Comparison of ENCODE assay signal across 8 cellular contexts in the genomic region with DNA sequence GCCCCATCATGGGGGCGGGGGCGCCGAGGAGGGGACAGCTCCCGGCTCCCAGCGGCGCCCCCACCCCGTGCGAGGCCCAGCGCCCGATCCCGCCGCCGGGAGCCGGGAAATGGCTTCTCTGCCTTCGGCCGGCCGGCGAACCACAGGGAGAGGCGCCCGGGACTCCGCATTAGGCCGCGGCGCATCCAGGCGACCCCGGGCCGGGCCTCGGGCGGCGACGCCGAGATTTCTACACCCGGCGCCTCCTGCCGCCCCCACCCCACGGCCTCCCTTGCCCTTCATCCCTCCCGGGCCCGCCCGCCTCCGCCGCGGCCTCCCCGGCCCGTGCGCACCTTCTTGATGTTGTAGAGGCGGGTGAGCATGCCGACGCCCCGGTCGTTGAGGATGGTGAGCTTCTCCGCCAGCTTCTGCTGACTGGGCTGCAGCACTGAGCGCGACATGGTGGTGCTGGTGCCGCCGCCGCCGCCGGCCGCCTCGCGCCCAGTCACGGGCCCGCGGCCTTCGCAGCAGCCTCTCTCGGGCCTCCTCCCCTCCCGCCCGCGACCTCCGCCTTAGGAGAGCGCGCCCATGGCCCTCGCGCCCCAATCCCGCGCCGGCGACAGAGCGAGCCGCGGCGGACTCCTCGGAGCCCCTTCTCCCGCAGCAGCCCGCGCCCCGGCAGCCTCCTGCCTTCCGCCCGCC. TPM values are rescaled to one million over a fixed set of nuclear protein-coding genes. Genes with fewer than 3 reads are reported as not detected.
DNase-seq lines count a peak whose midpoint lies in the region; ATAC-seq and TF ChIP-seq lines count a peak whose summit lies in the region.

No MANE protein-coding gene starts in this region.

- H3K4me1 ChIP-seq in NT2/D1 (ENCODE audit: insufficient read depth, insufficient read length) (no peaks in the 10 kb centered on the region), heart left ventricle (peaks cover 15 to 51% (median 40%) of the 10 kb centered on the region in 12 donors)

- peaks cover 3% of the 10 kb centered on the region for H3K36me3 ChIP-seq in NT2/D1 (ENCODE audit: insufficient read depth, insufficient read length, low read length)
- H3K36me3 ChIP-seq in heart left ventricle, result no peaks in the 10 kb centered on the region

- H3K27ac Mint-ChIP-seq in activated naive CD8-positive, alpha-beta T cell treated with anti-CD3 and anti-CD28 coated beads, Interleukin-2, amount 10 ng/mL, durations not matched to agents 7 days and 5 days, result no peak overlapping the region
- H3K27ac Mint-ChIP-seq in progenitor cell of endocrine pancreas, result peak overlapping the region; percentile 98

- TF ChIP-seq POLR2A in heart left ventricle (IDR thresholded peaks at IDR 0.05), result no peak

- DNase-seq in activated T-cell treated with anti-CD3 and anti-CD28 coated beads for 1 hour (ENCODE audit: low read depth), result peak; percentile 28
- DNase-seq in activated T-cell treated with anti-CD3 and anti-CD28 coated beads, Interleukin-2, amount 50 U/mL, for 1 hour, result no peak
- no peak for DNase-seq in NT2/D1 (ENCODE audit: low read depth, low spot score)
- DNase-seq in activated naive CD8-positive, alpha-beta T cell treated with anti-CD3 and anti-CD28 coated beads, Interleukin-2, amount 10 ng/mL, durations not matched to agents 7 days and 5 days, result no peak
- DNase-seq in heart left ventricle, result peak in 4 of 5 donors; percentile 47 to 51 (median 50)
- DNase-seq in progenitor cell of endocrine pancreas (ENCODE audit: low spot score, unreplicated experiment), result peak; percentile 44
- DNase-seq in inferior parietal cortex (ENCODE audit: extremely low spot score), result no peak

- peak overlapping the region; percentile 74 for H3K4me3 ChIP-seq in NT2/D1 (ENCODE audit: insufficient read length, low read depth)
- H3K4me3 ChIP-seq in heart left ventricle, result peak overlapping the region; percentile 74 to 92 (median 87)

- H3K9me3 ChIP-seq in NT2/D1 (ENCODE audit: insufficient read depth, low read length), result no peaks in the 10 kb centered on the region
- H3K9me3 ChIP-seq in heart left ventricle, result no peaks in the 10 kb centered on the region

- peak overlapping the region; percentile 86 for H3K9ac ChIP-seq in NT2/D1 (ENCODE audit: insufficient read length, low read depth)

- intact Hi-C loops in heart left ventricle (cut with DNase I), result loop anchor here in 7 of 10 donors (1.0 to 10.0 kb wide), 8 partner anchors 35 to 87 kb away; a partner anchor contains a TSS

- 0 to 1% (median 0%) methylated on average over 19 to 89 of the region's 89 CpGs for WGBS in heart left ventricle, 4 donors

- peak overlapping the region; percentile 94 to 99 (median 98) for H3K27ac ChIP-seq in heart left ventricle

- no peaks in the 10 kb centered on the region for H3K9me3 Mint-ChIP-seq in activated naive CD8-positive, alpha-beta T cell treated with anti-CD3 and anti-CD28 coated beads, Interleukin-2, amount 10 ng/mL, durations not matched to agents 7 days and 5 days
- H3K9me3 Mint-ChIP-seq in progenitor cell of endocrine pancreas (ENCODE audit: low read depth), result no peaks in the 10 kb centered on the region

- H3K36me3 Mint-ChIP-seq in activated naive CD8-positive, alpha-beta T cell treated with anti-CD3 and anti-CD28 coated beads, Interleukin-2, amount 10 ng/mL, durations not matched to agents 7 days and 5 days, result no peaks in the 10 kb centered on the region
- H3K36me3 Mint-ChIP-seq in progenitor cell of endocrine pancreas (ENCODE audit: insufficient read depth), result no peaks in the 10 kb centered on the region

- H3K4me3 Mint-ChIP-seq in activated naive CD8-positive, alpha-beta T cell treated with anti-CD3 and anti-CD28 coated beads, Interleukin-2, amount 10 ng/mL, durations not matched to agents 7 days and 5 days, result peak overlapping the region; percentile 86
- peak overlapping the region; percentile 92 for H3K4me3 Mint-ChIP-seq in progenitor cell of endocrine pancreas (ENCODE audit: low read depth)

- peaks cover 81% of the 10 kb centered on the region for H3K27me3 Mint-ChIP-seq in activated naive CD8-positive, alpha-beta T cell treated with anti-CD3 and anti-CD28 coated beads, Interleukin-2, amount 10 ng/mL, durations not matched to agents 7 days and 5 days
- H3K27me3 Mint-ChIP-seq in progenitor cell of endocrine pancreas, result peaks cover 21% of the 10 kb centered on the region

- ATAC-seq in HG02678 (IDR thresholded peaks at IDR 0.05; ENCODE audit: unreplicated experiment) (peak; percentile 38), heart left ventricle (peak; percentile 24 to 74 (median 55))
- peak; percentile 68 for ATAC-seq in activated naive CD8-positive, alpha-beta T cell treated with anti-CD3 and anti-CD28 coated beads, Interleukin-2, amount 10 ng/mL, durations not matched to agents 7 days and 5 days (ENCODE audit: low read depth)

- TF ChIP-seq CTCF in heart left ventricle (IDR thresholded peaks at IDR 0.05) (no peak), progenitor cell of endocrine pancreas (IDR thresholded peaks at IDR 0.05; ENCODE audit: unreplicated experiment) (no peak)

- H3K27me3 ChIP-seq in NT2/D1 (ENCODE audit: insufficient read depth, insufficient read length) (peaks cover 17% of the 10 kb centered on the region), heart left ventricle (peaks cover 0 to 86% (median 0%) of the 10 kb centered on the region in 9 donors)

- POLR2A ChIA-PET in activated naive CD8-positive, alpha-beta T cell treated with anti-CD3 and anti-CD28 coated beads, Interleukin-2, amount 10 ng/mL, durations not matched to agents 7 days and 5 days (lab: Charles Lee), result no interaction called here

- peaks cover 25% of the 10 kb centered on the region for H3K4me1 Mint-ChIP-seq in activated naive CD8-positive, alpha-beta T cell treated with anti-CD3 and anti-CD28 coated beads, Interleukin-2, amount 10 ng/mL, durations not matched to agents 7 days and 5 days
- H3K4me1 Mint-ChIP-seq in progenitor cell of endocrine pancreas (ENCODE audit: low read depth), result peaks cover 27% of the 10 kb centered on the region

RNA-seq across cellular contexts. Expression of a gene that starts 0.5 kb away (rescaled TPM):
- 1 to 10 TPM in 1 of 2 experiments, under 1 TPM in 1; 0.69 to 1.2 TPM for total RNA-seq in activated naive CD8-positive, alpha-beta T cell treated with anti-CD3 and anti-CD28 coated beads, Interleukin-2, amount 10 ng/mL, durations not matched to agents 7 days and 5 days
- total RNA-seq in heart left ventricle (100 to 1,000 TPM; 113 to 164 (median 138) TPM), progenitor cell of endocrine pancreas (108 and 111 TPM in 2 replicates)
- polyA plus RNA-seq in heart left ventricle, result 100 to 1,000 TPM in 1 of 2 donors, 10 to 100 TPM in 1; 33.5 to 168 TPM

RNA-seq across cellular contexts. Expression of a gene that starts 40.7 kb away (rescaled TPM):
- total RNA-seq in activated naive CD8-positive, alpha-beta T cell treated with anti-CD3 and anti-CD28 coated beads, Interleukin-2, amount 10 ng/mL, durations not matched to agents 7 days and 5 days, result 1 to 10 TPM; 1.7 to 1.8 TPM
- total RNA-seq in heart left ventricle (10 to 100 TPM in 4 of 9 donors, 1 to 10 TPM in 5; 4.2 to 13.4 (median 9.3) TPM), progenitor cell of endocrine pancreas (1.9 and 2.2 TPM in 2 replicates)
- polyA plus RNA-seq in heart left ventricle, result 1 to 10 TPM; 1.5 to 4.2 TPM

Comparison
In these comparisons a context has a peak if more than half of its experiments do, and no peak if none do; other contexts are left out.
1. DNase-seq: peak in activated T-cell treated with anti-CD3 and anti-CD28 coated beads for 1 hour (single experiment), heart left ventricle (4 of 5) and progenitor cell of endocrine pancreas (single experiment); none in activated T-cell treated with anti-CD3 and anti-CD28 coated beads, Interleukin-2, amount 50 U/mL, for 1 hour (single experiment), NT2/D1 (single experiment), activated naive CD8-positive, alpha-beta T cell treated with anti-CD3 and anti-CD28 coated beads, Interleukin-2, amount 10 ng/mL, durations not matched to agents 7 days and 5 days (single experiment) and inferior parietal cortex (single experiment).
2. RNA of a gene that starts 0.5 kb away (total RNA-seq): 113 to 164 TPM in heart left ventricle and 108 to 111 TPM in progenitor cell of endocrine pancreas; 0.69 to 1.2 TPM in activated naive CD8-positive, alpha-beta T cell treated with anti-CD3 and anti-CD28 coated beads, Interleukin-2, amount 10 ng/mL, durations not matched to agents 7 days and 5 days; every median in the first group is over 10 times any median in the second.
3. Peak in every context shown above with its lines, with median percentiles within 50 percentile points of each other: ATAC-seq.